In genomic region chr6:140043357-140043756, GRCh38 we compare ENCODE assay signal across 11 cellular contexts.
A peak's percentile ranks its signal among the peaks of the same experiment; 100 is the strongest.
DNase-seq lines count a peak whose midpoint lies in the region; ATAC-seq, FAIRE-seq and TF ChIP-seq lines count a peak whose summit lies in the region.
"Had no signal": no experiment of that assay in that cellular context is flagged by ENCODE, and none has a peak within 500 bp of the region (broad histone marks: within the 10 kb centered on the region; RNA-seq: fewer than 3 reads in every experiment).

No MANE protein-coding gene starts in this region.

- H3K27me3 Mint-ChIP-seq in activated T-helper 2 cell treated with anti-CD3 and anti-CD28 coated beads, Interferon-gamma antibody, Interleukin-2, Interleukin-4, amounts not matched to agents 10 μg/mL and 5 μg/mL and 100 μg/mL, durations not matched to agents 14 hours and 24 hours and 36 hours (ENCODE audit: low read depth), result no peaks in the 10 kb centered on the region

- no peak overlapping the region for H3K4me3 Mint-ChIP-seq in activated T-helper 2 cell treated with anti-CD3 and anti-CD28 coated beads, Interferon-gamma antibody, Interleukin-2, Interleukin-4, amounts not matched to agents 10 μg/mL and 5 μg/mL and 100 μg/mL, durations not matched to agents 14 hours and 24 hours and 36 hours (ENCODE audit: low read depth)
- H3K4me3 Mint-ChIP-seq: immature natural killer cell had no signal

- no peak for FAIRE-seq in kidney (lab: Jason Lieb, UNC)

- TF ChIP-seq CTCF in AG10803 (conservative IDR thresholded peaks at IDR 0.05; ENCODE audit: low read length) (no peak), kidney (IDR thresholded peaks at IDR 0.05; ENCODE audit: borderline replicate concordance, extremely low read depth, insufficient read depth) (no peak)

- H3K27ac Mint-ChIP-seq in activated T-helper 2 cell treated with anti-CD3 and anti-CD28 coated beads, Interferon-gamma antibody, Interleukin-2, Interleukin-4, amounts not matched to agents 10 μg/mL and 5 μg/mL and 100 μg/mL, durations not matched to agents 14 hours and 24 hours and 36 hours, result no peak overlapping the region
- H3K27ac Mint-ChIP-seq: immature natural killer cell had no signal

- no peak overlapping the region for H3K27ac ChIP-seq in kidney (ENCODE audit: low read depth in 2 of 2, low read length in 2 of 2)

- no peak overlapping the region for H3K9ac ChIP-seq in kidney (ENCODE audit: low read length in 2 of 2)

- peaks cover 8% of the 10 kb centered on the region for H3K4me1 Mint-ChIP-seq in activated T-helper 2 cell treated with anti-CD3 and anti-CD28 coated beads, Interferon-gamma antibody, Interleukin-2, Interleukin-4, amounts not matched to agents 10 μg/mL and 5 μg/mL and 100 μg/mL, durations not matched to agents 14 hours and 24 hours and 36 hours (ENCODE audit: low read depth)

- peak; percentile 92 for DNase-seq in AG10803 (ENCODE audit: low read depth)
- DNase-seq in HT1080 (ENCODE audit: low read depth), result peak; percentile 98
- DNase-seq in SW480 (ENCODE audit: low spot score), result peak; percentile 80
- DNase-seq in kidney glomerular epithelial cell (lab: John Stamatoyannopoulos, UW), result peak; percentile 97
- DNase-seq in kidney, result no peak
- DNase-seq in activated T-helper 2 cell treated with anti-CD3 and anti-CD28 coated beads, Interferon-gamma antibody, Interleukin-2, Interleukin-4, amounts not matched to agents 10 μg/mL and 5 μg/mL and 100 μg/mL, durations not matched to agents 14 hours and 24 hours and 36 hours (ENCODE audit: low spot score), result no peak
- DNase-seq: activated CD8-positive, alpha-beta memory T cell treated with anti-CD3 and anti-CD28 coated beads, Interleukin-2, amount 50 U/mL, for 48 hours; NCI-H2171 treated with DMSO at 0.1 percent for 48 hours had no signal

- no peak overlapping the region for H3K4me3 ChIP-seq in AG10803 (ENCODE audit: low read length)
- no peak overlapping the region for H3K4me3 ChIP-seq in kidney (ENCODE audit: low read length in 2 of 2)

- no peaks in the 10 kb centered on the region for H3K36me3 Mint-ChIP-seq in activated T-helper 2 cell treated with anti-CD3 and anti-CD28 coated beads, Interferon-gamma antibody, Interleukin-2, Interleukin-4, amounts not matched to agents 10 μg/mL and 5 μg/mL and 100 μg/mL, durations not matched to agents 14 hours and 24 hours and 36 hours (ENCODE audit: low read depth)
- H3K36me3 Mint-ChIP-seq: immature natural killer cell had no signal

- no peaks in the 10 kb centered on the region for H3K36me3 ChIP-seq in kidney (ENCODE audit: control insufficient read depth in 1 of 2, insufficient read depth in 2 of 2, low read length in 2 of 2)

- no peaks in the 10 kb centered on the region for H3K9me3 ChIP-seq in kidney (ENCODE audit: control insufficient read depth in 1 of 2, low read length in 2 of 2)

- H3K4me1 ChIP-seq in kidney (ENCODE audit: control insufficient read depth in 1 of 2, insufficient read depth in 1 of 2, low read depth in 1 of 2, low read length in 2 of 2), result no peaks in the 10 kb centered on the region

- H3K9me3 Mint-ChIP-seq in activated T-helper 2 cell treated with anti-CD3 and anti-CD28 coated beads, Interferon-gamma antibody, Interleukin-2, Interleukin-4, amounts not matched to agents 10 μg/mL and 5 μg/mL and 100 μg/mL, durations not matched to agents 14 hours and 24 hours and 36 hours, result no peaks in the 10 kb centered on the region
- H3K9me3 Mint-ChIP-seq: immature natural killer cell had no signal

- ATAC-seq in HG03159 (IDR thresholded peaks at IDR 0.05; ENCODE audit: unreplicated experiment), result no peak
- no peak for ATAC-seq in HG03108 (IDR thresholded peaks at IDR 0.05; ENCODE audit: unreplicated experiment)

- intact Hi-C loops in kidney (cut with DNase I), result no loop called here
- intact Hi-C loops in activated T-helper 2 cell treated with anti-CD3 and anti-CD28 coated beads, Interferon-gamma antibody, Interleukin-2, Interleukin-4, amounts not matched to agents 10 μg/mL and 5 μg/mL and 100 μg/mL, durations not matched to agents 14 hours and 24 hours and 36 hours (cut with micrococcal nuclease), result loop anchor here (10.0 kb wide), 1 partner anchor 669 kb away; the partner anchor contains the start of gene CITED2

Comparison
In these comparisons a context has a peak if more than half of its experiments do, and no peak if none do; other contexts are left out.
1. DNase-seq: peak in AG10803 (single experiment), HT1080 (single experiment), SW480 (single experiment) and kidney glomerular epithelial cell (single experiment); none in kidney (single experiment) and activated T-helper 2 cell treated with anti-CD3 and anti-CD28 coated beads, Interferon-gamma antibody, Interleukin-2, Interleukin-4, amounts not matched to agents 10 μg/mL and 5 μg/mL and 100 μg/mL, durations not matched to agents 14 hours and 24 hours and 36 hours (single experiment).